In the genomic region with DNA sequence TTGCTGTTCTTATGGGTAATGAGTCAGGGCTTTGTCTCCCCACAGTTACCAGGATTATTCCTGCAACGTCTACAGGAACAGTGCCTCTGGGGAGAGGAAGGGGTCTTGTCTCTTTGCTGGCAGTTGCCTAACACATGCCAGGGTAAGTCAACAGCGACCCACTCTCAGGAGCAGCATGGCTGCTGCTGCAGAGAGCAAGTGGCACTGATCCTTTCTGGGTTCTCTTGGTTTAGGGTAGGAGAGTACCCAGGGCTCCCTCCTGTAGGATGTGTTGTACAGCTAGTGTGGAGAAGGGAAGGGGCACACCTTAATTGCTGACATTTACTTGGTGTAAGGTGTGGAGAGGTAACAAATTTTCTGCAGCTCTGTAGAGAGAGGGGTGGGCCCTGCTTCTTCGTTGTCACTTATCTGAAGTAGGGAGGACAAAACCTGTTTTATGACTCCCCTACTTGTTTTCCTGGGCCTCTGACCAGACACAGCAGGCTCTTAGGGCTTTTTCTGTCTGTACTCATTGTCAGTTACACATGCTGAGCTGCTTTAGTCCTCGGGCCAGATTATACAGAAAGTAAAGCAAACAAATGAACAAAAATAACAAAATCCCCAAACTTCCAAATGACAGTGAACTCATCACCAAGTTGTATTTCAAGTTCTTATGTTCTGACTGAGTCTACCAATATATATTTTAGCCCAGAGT, we compare ENCODE assay signal across 17 cellular contexts.
DNase-seq lines count a peak whose midpoint lies in the region; FAIRE-seq and TF ChIP-seq lines count a peak whose summit lies in the region.
"Had no signal": no experiment of that assay in that cellular context is flagged by ENCODE, and none has a peak within 500 bp of the region (broad histone marks: within the 10 kb centered on the region; RNA-seq: fewer than 3 reads in every experiment).

No MANE protein-coding gene starts in this region.

- DNase-seq in NCI-H2107 treated with DMSO at 0.1 percent for 48 hours (lab: John Stamatoyannopoulos, UW; ENCODE audit: unreplicated experiment) (peak; percentile 61), NCI-H2107 (lab: John Stamatoyannopoulos, UW) (no peak), astrocyte (ENCODE audit: low read depth) (no peak), mesendoderm (peak; percentile 26), vagina (ENCODE audit: extremely low spot score in 2 of 2) (peak in 1 of 2 donors; percentile 90), adrenal gland (no peak), NCI-H524 treated with DMSO at 0.1 percent for 48 hours (lab: John Stamatoyannopoulos, UW) (no peak)
- DNase-seq in stimulated activated CD4-positive, alpha-beta T cell treated with anti-CD3 and anti-CD28 coated beads, Interleukin-4, amount 100 ng/mL, for 1 hour, result no peak
- DNase-seq: 8988T; activated naive CD4-positive, alpha-beta T cell treated with anti-CD3 and anti-CD28 coated beads, Interleukin-2, amount 10 ng/mL, durations not matched to agents 7 days and 5 days; DND-41; effector memory CD4-positive, alpha-beta T cell; NCI-H524; stimulated activated CD4-positive, alpha-beta T cell treated with anti-CD3 and anti-CD28 coated beads, Interleukin-2, amount 100 ng/mL, for 24 hours had no signal

- H3K9ac ChIP-seq in astrocyte (ENCODE audit: low read length) (no peak overlapping the region), mesendoderm (ENCODE audit: low read length) (no peak overlapping the region)

- H2BK120ac ChIP-seq in mesendoderm (ENCODE audit: low read depth, low read length), result no peak overlapping the region

- H4K8ac ChIP-seq in mesendoderm (ENCODE audit: low read depth, low read length), result no peak overlapping the region

- no peaks in the 10 kb centered on the region for H4K20me1 ChIP-seq in astrocyte (ENCODE audit: insufficient read depth, low read length)

- H3K18ac ChIP-seq in mesendoderm (ENCODE audit: low read length), result no peak overlapping the region

- H2BK15ac ChIP-seq in mesendoderm (replicated peaks; ENCODE audit: low read depth), result no peak overlapping the region

- no peak overlapping the region for H2BK5ac ChIP-seq in mesendoderm (ENCODE audit: low read length)

- H3K27ac ChIP-seq in astrocyte (ENCODE audit: low read depth, low read length) (no peak overlapping the region), mesendoderm (ENCODE audit: low read depth, low read length) (no peak overlapping the region), vagina (peak overlapping the region; percentile 88), adrenal gland (no peak overlapping the region)
- H3K27ac ChIP-seq: SK-N-MC had no signal

- TF ChIP-seq POLR2A in vagina (IDR thresholded peaks at IDR 0.05) (no peak), adrenal gland (IDR thresholded peaks at IDR 0.05) (no peak)

- H3K27me3 ChIP-seq in astrocyte (ENCODE audit: insufficient read depth, low read length), result no peaks in the 10 kb centered on the region
- H3K27me3 ChIP-seq in mesendoderm (ENCODE audit: insufficient read depth, low read length, poor library complexity), result no peaks in the 10 kb centered on the region
- no peaks in the 10 kb centered on the region for H3K27me3 ChIP-seq in vagina
- H3K27me3 ChIP-seq in adrenal gland, result no peaks in the 10 kb centered on the region

- H3K9me3 ChIP-seq in astrocyte (ENCODE audit: insufficient read depth, low read depth, low read length), result no peaks in the 10 kb centered on the region
- H3K9me3 ChIP-seq in vagina, result no peaks in the 10 kb centered on the region
- no peaks in the 10 kb centered on the region for H3K9me3 ChIP-seq in adrenal gland (replicated peaks in 1 of 3)

- H3K79me1 ChIP-seq in mesendoderm (ENCODE audit: low read length), result no peaks in the 10 kb centered on the region

- H3K4me1 ChIP-seq in astrocyte (ENCODE audit: insufficient read depth, low read length) (no peaks in the 10 kb centered on the region), mesendoderm (ENCODE audit: control insufficient read depth, low read depth, low read length) (peaks cover 3% of the 10 kb centered on the region), vagina (peaks cover 14% of the 10 kb centered on the region), adrenal gland (replicated peaks in 1 of 2) (no peaks in the 10 kb centered on the region)

- H3K4me2 ChIP-seq in astrocyte (ENCODE audit: low read length) (no peak overlapping the region), mesendoderm (ENCODE audit: low read length) (no peak overlapping the region)

- no peaks in the 10 kb centered on the region for H3K36me3 Mint-ChIP-seq in astrocyte (ENCODE audit: low read depth, unreplicated experiment)
- H3K36me3 Mint-ChIP-seq: activated naive CD4-positive, alpha-beta T cell treated with anti-CD3 and anti-CD28 coated beads, Interleukin-2, amount 10 ng/mL, durations not matched to agents 7 days and 5 days; IgD-negative memory B cell had no signal

- no peak overlapping the region for H4K5ac ChIP-seq in mesendoderm (ENCODE audit: low read length)

- no CpG with 5 or more reads among the region's 4 CpGs for WGBS in mesendoderm (ENCODE audit: extremely low coverage, insufficient coverage, low lambda C conversion rate)
- 51 to 56% (median 54%) methylated on average over 4 of the region's 4 CpGs for WGBS in adrenal gland, 4 donors

- H3K79me2 ChIP-seq in astrocyte (ENCODE audit: insufficient read depth, low read length) (no peaks in the 10 kb centered on the region), mesendoderm (ENCODE audit: control insufficient read depth, insufficient read depth, low read length) (no peaks in the 10 kb centered on the region)

- no peak for FAIRE-seq in astrocyte (lab: Jason Lieb, UNC)

- no peak for TF ChIP-seq CTCF in astrocyte (IDR thresholded peaks at IDR 0.05; ENCODE audit: insufficient read depth, low read depth, low read length)
- no peak for TF ChIP-seq CTCF in vagina (IDR thresholded peaks at IDR 0.05)
- TF ChIP-seq CTCF in adrenal gland (IDR thresholded peaks at IDR 0.05), result no peak

- H3K36me3 ChIP-seq in astrocyte (ENCODE audit: insufficient read depth, low read length) (no peaks in the 10 kb centered on the region), mesendoderm (ENCODE audit: control insufficient read depth, insufficient read depth, low read length) (peaks cover 1% of the 10 kb centered on the region), vagina (no peaks in the 10 kb centered on the region), adrenal gland (replicated peaks in 1 of 2) (no peaks in the 10 kb centered on the region)

- H2AK5ac ChIP-seq in mesendoderm (ENCODE audit: low read length), result no peak overlapping the region

- H3K4me3 ChIP-seq in astrocyte (ENCODE audit: insufficient read depth, low read depth, low read length) (no peak overlapping the region), mesendoderm (ENCODE audit: low read length) (no peak overlapping the region), vagina (no peak overlapping the region), adrenal gland (no peak overlapping the region)
- H3K4me3 ChIP-seq: SK-N-MC had no signal

- intact Hi-C loops in vagina (cut with DNase I) (no loop called here), adrenal gland (cut with DNase I) (no loop called here)

- no peak overlapping the region for H3K4ac ChIP-seq in mesendoderm (ENCODE audit: low read depth, low read length)

- H3K27ac Mint-ChIP-seq in astrocyte (ENCODE audit: unreplicated experiment), result peak overlapping the region; percentile 51
- H3K27ac Mint-ChIP-seq: activated naive CD4-positive, alpha-beta T cell treated with anti-CD3 and anti-CD28 coated beads, Interleukin-2, amount 10 ng/mL, durations not matched to agents 7 days and 5 days; IgD-negative memory B cell had no signal

- H3K4me3 Mint-ChIP-seq in astrocyte (ENCODE audit: unreplicated experiment), result no peak overlapping the region
- H3K4me3 Mint-ChIP-seq: activated naive CD4-positive, alpha-beta T cell treated with anti-CD3 and anti-CD28 coated beads, Interleukin-2, amount 10 ng/mL, durations not matched to agents 7 days and 5 days; IgD-negative memory B cell; neural crest cell had no signal

- no peak overlapping the region for H3K56ac ChIP-seq in mesendoderm (ENCODE audit: low read length)

- peak overlapping the region; percentile 50 for H2AFZ ChIP-seq in astrocyte (ENCODE audit: low read depth, low read length)

- H3K4me1 Mint-ChIP-seq in astrocyte (ENCODE audit: low read depth, unreplicated experiment), result peaks cover 10% of the 10 kb centered on the region
- H3K4me1 Mint-ChIP-seq: activated naive CD4-positive, alpha-beta T cell treated with anti-CD3 and anti-CD28 coated beads, Interleukin-2, amount 10 ng/mL, durations not matched to agents 7 days and 5 days; IgD-negative memory B cell had no signal

- peak overlapping the region; percentile 85 for H3K23ac ChIP-seq in mesendoderm (ENCODE audit: low read length)

- H3K9me3 Mint-ChIP-seq in astrocyte (ENCODE audit: unreplicated experiment), result no peaks in the 10 kb centered on the region

- no peaks in the 10 kb centered on the region for H3K27me3 Mint-ChIP-seq in astrocyte (ENCODE audit: low read depth, unreplicated experiment)
- H3K27me3 Mint-ChIP-seq: activated naive CD4-positive, alpha-beta T cell treated with anti-CD3 and anti-CD28 coated beads, Interleukin-2, amount 10 ng/mL, durations not matched to agents 7 days and 5 days; IgD-negative memory B cell had no signal

Comparison
In these comparisons a context has a peak if more than half of its experiments do, and no peak if none do; other contexts are left out.
1. DNase-seq: peak in NCI-H2107 treated with DMSO at 0.1 percent for 48 hours (single experiment) and mesendoderm (single experiment); none in NCI-H2107 (single experiment), astrocyte (single experiment), adrenal gland (0 of 7), stimulated activated CD4-positive, alpha-beta T cell treated with anti-CD3 and anti-CD28 coated beads, Interleukin-4, amount 100 ng/mL, for 1 hour (single experiment) and NCI-H524 treated with DMSO at 0.1 percent for 48 hours (single experiment).